ENCODE assay signal across 1 cellular context in the genomic region with DNA sequence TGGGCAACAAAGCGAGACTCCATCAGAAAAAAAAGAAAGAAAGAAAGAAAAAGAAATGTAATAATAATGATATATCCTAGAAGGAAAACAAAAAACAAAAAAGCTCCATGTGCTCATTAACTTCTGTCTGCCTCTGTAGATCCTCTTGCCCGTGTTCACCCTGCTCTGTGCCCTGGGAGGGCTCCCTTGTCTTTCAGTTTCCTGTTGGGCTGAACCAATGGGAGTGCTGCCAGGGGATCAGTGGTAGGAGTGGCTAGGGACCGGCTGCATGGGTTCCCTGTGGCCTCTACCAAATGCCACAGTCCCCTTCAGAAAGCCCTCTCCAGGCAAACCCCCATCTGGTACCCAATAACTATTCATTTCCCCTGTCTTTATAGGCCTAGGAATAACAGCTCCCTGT.
TF ChIP-seq lines count a peak whose summit lies in the region.

No MANE protein-coding gene starts in this region.

TF ChIP-seq in WTC11, 78 proteins besides CTCF, POLR2A, EP300 and RAD21 (continued from another document):
- TF ChIP-seq, protein P1, sequence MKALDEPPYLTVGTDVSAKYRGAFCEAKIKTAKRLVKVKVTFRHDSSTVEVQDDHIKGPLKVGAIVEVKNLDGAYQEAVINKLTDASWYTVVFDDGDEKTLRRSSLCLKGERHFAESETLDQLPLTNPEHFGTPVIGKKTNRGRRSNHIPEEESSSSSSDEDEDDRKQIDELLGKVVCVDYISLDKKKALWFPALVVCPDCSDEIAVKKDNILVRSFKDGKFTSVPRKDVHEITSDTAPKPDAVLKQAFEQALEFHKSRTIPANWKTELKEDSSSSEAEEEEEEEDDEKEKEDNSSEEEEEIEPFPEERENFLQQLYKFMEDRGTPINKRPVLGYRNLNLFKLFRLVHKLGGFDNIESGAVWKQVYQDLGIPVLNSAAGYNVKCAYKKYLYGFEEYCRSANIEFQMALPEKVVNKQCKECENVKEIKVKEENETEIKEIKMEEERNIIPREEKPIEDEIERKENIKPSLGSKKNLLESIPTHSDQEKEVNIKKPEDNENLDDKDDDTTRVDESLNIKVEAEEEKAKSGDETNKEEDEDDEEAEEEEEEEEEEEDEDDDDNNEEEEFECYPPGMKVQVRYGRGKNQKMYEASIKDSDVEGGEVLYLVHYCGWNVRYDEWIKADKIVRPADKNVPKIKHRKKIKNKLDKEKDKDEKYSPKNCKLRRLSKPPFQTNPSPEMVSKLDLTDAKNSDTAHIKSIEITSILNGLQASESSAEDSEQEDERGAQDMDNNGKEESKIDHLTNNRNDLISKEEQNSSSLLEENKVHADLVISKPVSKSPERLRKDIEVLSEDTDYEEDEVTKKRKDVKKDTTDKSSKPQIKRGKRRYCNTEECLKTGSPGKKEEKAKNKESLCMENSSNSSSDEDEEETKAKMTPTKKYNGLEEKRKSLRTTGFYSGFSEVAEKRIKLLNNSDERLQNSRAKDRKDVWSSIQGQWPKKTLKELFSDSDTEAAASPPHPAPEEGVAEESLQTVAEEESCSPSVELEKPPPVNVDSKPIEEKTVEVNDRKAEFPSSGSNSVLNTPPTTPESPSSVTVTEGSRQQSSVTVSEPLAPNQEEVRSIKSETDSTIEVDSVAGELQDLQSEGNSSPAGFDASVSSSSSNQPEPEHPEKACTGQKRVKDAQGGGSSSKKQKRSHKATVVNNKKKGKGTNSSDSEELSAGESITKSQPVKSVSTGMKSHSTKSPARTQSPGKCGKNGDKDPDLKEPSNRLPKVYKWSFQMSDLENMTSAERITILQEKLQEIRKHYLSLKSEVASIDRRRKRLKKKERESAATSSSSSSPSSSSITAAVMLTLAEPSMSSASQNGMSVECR (CRISPR knock-in tag; IDR thresholded peaks at IDR 0.05; ENCODE audit: borderline replicate concordance), result no peak
- TF ChIP-seq NR1H2 (CRISPR knock-in tag; IDR thresholded peaks at IDR 0.05) (no peak), NR2C2 (CRISPR knock-in tag; IDR thresholded peaks at IDR 0.05) (no peak), IRF1 (CRISPR knock-in tag; IDR thresholded peaks at IDR 0.05) (no peak)
- TF ChIP-seq, protein P2, sequence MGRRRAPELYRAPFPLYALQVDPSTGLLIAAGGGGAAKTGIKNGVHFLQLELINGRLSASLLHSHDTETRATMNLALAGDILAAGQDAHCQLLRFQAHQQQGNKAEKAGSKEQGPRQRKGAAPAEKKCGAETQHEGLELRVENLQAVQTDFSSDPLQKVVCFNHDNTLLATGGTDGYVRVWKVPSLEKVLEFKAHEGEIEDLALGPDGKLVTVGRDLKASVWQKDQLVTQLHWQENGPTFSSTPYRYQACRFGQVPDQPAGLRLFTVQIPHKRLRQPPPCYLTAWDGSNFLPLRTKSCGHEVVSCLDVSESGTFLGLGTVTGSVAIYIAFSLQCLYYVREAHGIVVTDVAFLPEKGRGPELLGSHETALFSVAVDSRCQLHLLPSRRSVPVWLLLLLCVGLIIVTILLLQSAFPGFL (CRISPR knock-in tag; IDR thresholded peaks at IDR 0.05; ENCODE audit: borderline replicate concordance), result no peak
